Comparison of ENCODE assay signal across 15 cellular contexts in the genomic region with DNA sequence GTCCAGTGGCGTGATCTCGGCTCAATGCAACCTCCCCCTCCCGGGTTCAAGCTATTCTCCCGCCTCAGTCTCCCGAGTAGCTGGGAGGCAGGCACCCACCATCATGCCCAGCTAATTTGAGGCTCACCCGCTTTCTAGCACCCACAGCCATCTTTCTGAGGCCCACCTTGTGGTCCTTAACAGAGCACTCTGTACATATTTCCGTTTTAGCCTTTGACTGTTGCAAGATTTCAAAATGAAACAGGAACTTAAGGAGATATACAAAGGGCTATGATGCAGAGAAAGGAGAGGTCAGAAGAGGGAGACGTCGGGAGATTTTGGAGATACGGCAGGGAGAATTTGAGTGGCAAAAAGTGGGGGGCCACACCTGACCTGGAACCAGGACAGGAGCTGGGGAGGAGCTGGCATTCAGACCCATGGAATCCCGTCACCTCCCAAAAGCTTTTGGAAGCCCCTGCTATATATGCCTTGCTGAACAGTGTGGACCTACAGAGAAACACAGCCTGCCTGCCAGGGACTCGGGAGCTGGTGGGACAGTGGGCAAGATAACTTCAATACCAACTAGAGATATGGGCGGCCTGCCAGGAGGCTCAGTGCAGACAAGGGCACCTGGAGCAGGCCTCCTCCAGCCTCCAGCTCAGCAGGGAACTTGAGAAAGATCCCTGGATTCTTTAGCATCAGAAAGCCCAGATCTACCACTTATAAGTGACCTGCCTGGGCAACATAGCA. TPM values are rescaled to one million over a fixed set of nuclear protein-coding genes. Genes with fewer than 3 reads are reported as not detected.
A peak's percentile ranks its signal among the peaks of the same experiment; 100 is the strongest.
DNase-seq lines count a peak whose midpoint lies in the region; ATAC-seq and TF ChIP-seq lines count a peak whose summit lies in the region.
"Had no signal": no experiment of that assay in that cellular context is flagged by ENCODE, and none has a peak within 500 bp of the region (broad histone marks: within the 10 kb centered on the region; RNA-seq: fewer than 3 reads in every experiment).

No MANE protein-coding gene starts in this region.

- peaks cover 26% of the 10 kb centered on the region for H3K4me1 Mint-ChIP-seq in chondrocyte (ENCODE audit: low read depth)

- H3K36me3 ChIP-seq in lower lobe of right lung, result no peaks in the 10 kb centered on the region
- H3K36me3 ChIP-seq: heart right ventricle had no signal

- no peaks in the 10 kb centered on the region for H3K9me3 Mint-ChIP-seq in chondrocyte (ENCODE audit: low read depth)

- H3K36me3 Mint-ChIP-seq in chondrocyte (ENCODE audit: low read depth), result no peaks in the 10 kb centered on the region

- H3K27ac Mint-ChIP-seq in chondrocyte (ENCODE audit: unreplicated experiment), result no peak overlapping the region

- H3K4me3 Mint-ChIP-seq in chondrocyte (ENCODE audit: unreplicated experiment), result no peak overlapping the region

- H3K4me3 ChIP-seq in lower lobe of right lung, result no peak overlapping the region

- H3K4me1 ChIP-seq in lower lobe of right lung, result peaks cover 21% of the 10 kb centered on the region

- DNase-seq in AML-193 (lab: John Stamatoyannopoulos, UW) (peak; percentile 73 to 75), GM20000 (ENCODE audit: low spot score) (peak; percentile 59), lower lobe of right lung (no peak), dermis blood vessel endothelial cell (no peak), chondrocyte (ENCODE audit: low spot score) (no peak)
- DNase-seq: ACHN; heart right ventricle; left ventricle myocardium superior; NCI-H526 treated with DMSO at 0.1 percent for 48 hours; posterior cingulate gyrus; stimulated activated CD4-positive, alpha-beta T cell treated with anti-CD3 and anti-CD28 coated beads, Interleukin-2, amount 100 ng/mL, for 48 hours had no signal

- intact Hi-C loops in lower lobe of right lung (cut with DNase I), result no loop called here

- H3K9me3 ChIP-seq in lower lobe of right lung, result no peaks in the 10 kb centered on the region
- H3K9me3 ChIP-seq: heart right ventricle had no signal

- peak; percentile 34 for ATAC-seq in lower lobe of right lung
- ATAC-seq in HG03460 (IDR thresholded peaks at IDR 0.05; ENCODE audit: unreplicated experiment), result no peak
- ATAC-seq in GM18909 (IDR thresholded peaks at IDR 0.05; ENCODE audit: poor library complexity, unreplicated experiment), result no peak

- no peak for TF ChIP-seq CTCF in GM20000 (IDR thresholded peaks at IDR 0.05; ENCODE audit: extremely low read depth, missing control alignments)
- TF ChIP-seq CTCF in lower lobe of right lung (IDR thresholded peaks at IDR 0.05), result no peak
- no peak for TF ChIP-seq CTCF in chondrocyte (IDR thresholded peaks at IDR 0.05)

- H3K27me3 Mint-ChIP-seq in chondrocyte (ENCODE audit: low read depth), result no peaks in the 10 kb centered on the region

- peak; percentile 58; the same call in 1 of the 2 replicates for TF ChIP-seq POLR2A in Raji (IDR thresholded peaks at IDR 0.05; ENCODE audit: insufficient read depth, low read depth, low read length)

- H3K27ac ChIP-seq in lower lobe of right lung, result peak overlapping the region; percentile 64

- H3K27me3 ChIP-seq in lower lobe of right lung (ENCODE audit: low read depth), result no peaks in the 10 kb centered on the region

RNA-seq across cellular contexts. Expression of a gene that starts 8.0 kb away (rescaled TPM):
- total RNA-seq in lower lobe of right lung, result 3.7 TPM
- total RNA-seq in dermis blood vessel endothelial cell, result 2.0 and 3.0 TPM in 2 replicates
- 2.0 to 5.6 TPM (median 4.9 TPM) in 3 replicates for total RNA-seq in chondrocyte

RNA-seq across cellular contexts. Expression of a gene that starts 10.4 kb away (rescaled TPM):
- total RNA-seq in lower lobe of right lung (28.9 TPM), dermis blood vessel endothelial cell (5.2 and 5.6 TPM in 2 replicates), chondrocyte (11.1 to 14.6 TPM (median 11.6 TPM) in 3 replicates)

RNA-seq across cellular contexts. Expression of a gene that starts 20.2 kb away (rescaled TPM):
- total RNA-seq in lower lobe of right lung (144 TPM), dermis blood vessel endothelial cell (297 and 318 TPM in 2 replicates), chondrocyte (95.2 to 113 TPM (median 109 TPM) in 3 replicates)

RNA-seq across cellular contexts. Expression of a gene that starts 22.5 kb away (rescaled TPM):
- total RNA-seq in lower lobe of right lung (45.3 TPM), dermis blood vessel endothelial cell (0.34 and 0.42 TPM in 2 replicates), chondrocyte (not detected in 3 replicates)
- total RNA-seq: Daoy had no signal

RNA-seq across cellular contexts. Expression of a gene that starts 28.1 kb away (rescaled TPM):
- total RNA-seq in lower lobe of right lung (86.6 TPM), dermis blood vessel endothelial cell (41.8 and 54.1 TPM in 2 replicates), chondrocyte (48.8 to 67.7 TPM (median 63.4 TPM) in 3 replicates)

Comparison
In these comparisons a context has a peak if more than half of its experiments do, and no peak if none do; other contexts are left out.
1. DNase-seq: peak in AML-193 (2 of 2) and GM20000 (single experiment); none in lower lobe of right lung (single experiment), dermis blood vessel endothelial cell (single experiment) and chondrocyte (single experiment).
2. ATAC-seq: peak in lower lobe of right lung (2 of 2); none in HG03460 (single experiment) and GM18909 (single experiment).